Comparison of ENCODE assay signal across 9 cellular contexts in the genomic region with DNA sequence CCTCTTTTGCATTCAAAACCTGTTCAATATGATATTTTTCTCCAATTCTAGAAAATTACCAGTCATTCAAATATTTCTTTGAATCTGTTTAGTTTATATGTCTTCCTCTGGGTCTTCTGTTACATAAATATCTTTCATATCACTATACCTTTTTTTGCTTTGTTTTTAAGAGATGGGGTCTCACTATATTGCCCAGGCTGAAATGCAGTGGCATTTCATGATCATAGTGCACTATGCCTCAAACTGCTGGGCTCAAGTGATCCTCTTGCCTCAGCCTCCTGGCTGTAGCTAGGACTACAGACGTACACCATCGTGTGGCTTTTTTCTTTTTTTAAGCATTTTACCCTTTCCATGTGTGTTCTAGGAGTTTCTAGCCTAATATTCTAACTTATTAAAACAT.
"Had no signal": no experiment of that assay in that cellular context is flagged by ENCODE, and none has a peak within 500 bp of the region (broad histone marks: within the 10 kb centered on the region; RNA-seq: fewer than 3 reads in every experiment).

No MANE protein-coding gene starts in this region.

- H3K4me3 ChIP-seq: GM23338 had no signal

- H2AFZ ChIP-seq: GM23338 had no signal

- FAIRE-seq: H1, H54, HTR-8/SVneo had no signal

- ATAC-seq: GM23338 had no signal

- H3K4me3 Mint-ChIP-seq: GM23338, H9, HFFc6, IgD-negative memory B cell had no signal

- H3K9me3 Mint-ChIP-seq: GM23338, HFFc6 had no signal

- H3K4me2 ChIP-seq: GM23338 had no signal

- H3K27me3 Mint-ChIP-seq: IgD-negative memory B cell had no signal

- DNase-seq: H9, HCEC 1CT, HFFc6, KG1 had no signal

- H3K4me1 Mint-ChIP-seq: GM23338, H9 had no signal

- H3K27ac Mint-ChIP-seq: GM23338, HFFc6, IgD-negative memory B cell had no signal
